25 cellular contexts compared by ENCODE assay signal in genomic region chr9:72813544-72813943, GRCh38.
DNase-seq lines count a peak whose midpoint lies in the region; ATAC-seq, FAIRE-seq and TF ChIP-seq lines count a peak whose summit lies in the region.
"Had no signal": no experiment of that assay in that cellular context is flagged by ENCODE, and none has a peak within 500 bp of the region (broad histone marks: within the 10 kb centered on the region; RNA-seq: fewer than 3 reads in every experiment).

No MANE protein-coding gene starts in this region.

- H3K4me3 Mint-ChIP-seq in nephron progenitor cell, result no peak overlapping the region
- H3K4me3 Mint-ChIP-seq: B cell; CD4-positive, alpha-beta T cell; CD8-positive, alpha-beta memory T cell had no signal

- H3K9ac ChIP-seq in duodenal mucosa (ENCODE audit: low read depth in 1 of 2, low read length in 2 of 2), result no peak overlapping the region
- H3K9ac ChIP-seq: BLaER1, GM23248 had no signal

- H3K27me3 ChIP-seq in duodenal mucosa (ENCODE audit: control insufficient read depth in 1 of 2, insufficient read depth in 2 of 2, low read length in 2 of 2) (no peaks in the 10 kb centered on the region), pancreas (peaks cover 0 to 1% (median 0%) of the 10 kb centered on the region in 4 donors)
- H3K27me3 ChIP-seq: BLaER1 had no signal

- no peaks in the 10 kb centered on the region for H3K36me3 Mint-ChIP-seq in nephron progenitor cell (ENCODE audit: low read depth)
- H3K36me3 Mint-ChIP-seq: CD8-positive, alpha-beta memory T cell had no signal

- no peak for FAIRE-seq in pancreas (lab: Jason Lieb, UNC)
- FAIRE-seq: A204.1, D721Med, GM12878, GM19239, H1 had no signal

- peak overlapping the region; percentile 21 to 29 for H3K4me3 ChIP-seq in duodenal mucosa (ENCODE audit: low read depth in 1 of 2, low read length in 2 of 2)
- H3K4me3 ChIP-seq in pancreas, result no peak overlapping the region
- H3K4me3 ChIP-seq: BLaER1, GM12878, GM23248 had no signal

- H3K27ac ChIP-seq in duodenal mucosa (ENCODE audit: low read depth, low read length) (peak overlapping the region; percentile 13), pancreas (no peak overlapping the region)
- H3K27ac ChIP-seq: 22Rv1, BLaER1, C4-2B, GM23248 had no signal

- no peaks in the 10 kb centered on the region for H3K9me3 Mint-ChIP-seq in nephron progenitor cell
- H3K9me3 Mint-ChIP-seq: CD4-positive, alpha-beta T cell had no signal

- no peak for TF ChIP-seq CTCF in pancreas (IDR thresholded peaks at IDR 0.05)
- TF ChIP-seq CTCF in nephron progenitor cell (IDR thresholded peaks at IDR 0.05), result no peak

- no peaks in the 10 kb centered on the region for H3K36me3 ChIP-seq in duodenal mucosa (ENCODE audit: control insufficient read depth in 1 of 2, insufficient read depth in 2 of 2, low read length in 2 of 2)
- H3K36me3 ChIP-seq in pancreas, result no peaks in the 10 kb centered on the region
- H3K36me3 ChIP-seq: BLaER1 had no signal

- intact Hi-C loops in pancreas (cut with DNase I), result loop anchor here in 1 of 3 donors (10.0 kb wide), 1 partner anchor 529 kb away; no protein-coding TSS in a partner anchor

- no peaks in the 10 kb centered on the region for H3K27me3 Mint-ChIP-seq in nephron progenitor cell (ENCODE audit: low read depth, poor library complexity)
- H3K27me3 Mint-ChIP-seq: CD4-positive, alpha-beta T cell had no signal

- ATAC-seq in pancreas, result peak; percentile 55 to 92 (median 74)
- ATAC-seq: GM12878 had no signal

- H3K27ac Mint-ChIP-seq in nephron progenitor cell, result no peak overlapping the region
- H3K27ac Mint-ChIP-seq: B cell; CD4-positive, alpha-beta T cell; CD8-positive, alpha-beta memory T cell had no signal

- no peaks in the 10 kb centered on the region for H3K4me1 Mint-ChIP-seq in nephron progenitor cell
- H3K4me1 Mint-ChIP-seq: B cell; CD8-positive, alpha-beta memory T cell had no signal

- H3K4me1 ChIP-seq in duodenal mucosa (ENCODE audit: control insufficient read depth in 1 of 2, insufficient read depth in 2 of 2, low read length in 2 of 2) (peaks cover 20 to 44% of the 10 kb centered on the region in 2 donors), pancreas (peaks cover 10 to 14% (median 11%) of the 10 kb centered on the region in 3 donors)
- H3K4me1 ChIP-seq: BLaER1 had no signal

- H3K9me3 ChIP-seq in duodenal mucosa (ENCODE audit: control insufficient read depth in 1 of 2, low read length in 2 of 2), result no peaks in the 10 kb centered on the region
- no peaks in the 10 kb centered on the region for H3K9me3 ChIP-seq in pancreas
- H3K9me3 ChIP-seq: BLaER1 had no signal

- DNase-seq in NCI-H82 (lab: John Stamatoyannopoulos, UW) (peak; percentile 4), NCI-H82 treated with DMSO at 0.1 percent for 48 hours (lab: John Stamatoyannopoulos, UW; ENCODE audit: unreplicated experiment) (no peak), pancreas (no peak), CD1c-positive myeloid dendritic cell (ENCODE audit: extremely low spot score) (no peak), nephron progenitor cell (no peak), NCI-H1694 (lab: John Stamatoyannopoulos, UW) (no peak)
- DNase-seq: CD4-positive, alpha-beta T cell; CD8-positive, alpha-beta memory T cell; DMS 273 treated with DMSO at 0.1 percent for 48 hours; DMS79; EL; GDM1; GM23248; H7; HCEC 1CT had no signal

Comparison
In these comparisons a context has a peak if more than half of its experiments do, and no peak if none do; other contexts are left out.
1. H3K4me3 ChIP-seq: peak in duodenal mucosa (2 of 2); none in pancreas (0 of 4).